In genomic region chr3:42490243-42490642, GRCh38 we compare ENCODE assay signal across 10 cellular contexts. TPM values are rescaled to one million over a fixed set of nuclear protein-coding genes. Genes with fewer than 3 reads are reported as not detected.
DNase-seq lines count a peak whose midpoint lies in the region; ATAC-seq and TF ChIP-seq lines count a peak whose summit lies in the region.
"Had no signal": no experiment of that assay in that cellular context is flagged by ENCODE, and none has a peak within 500 bp of the region (broad histone marks: within the 10 kb centered on the region; RNA-seq: fewer than 3 reads in every experiment).

No MANE protein-coding gene starts in this region.

- ATAC-seq in GM18519 (IDR thresholded peaks at IDR 0.05; ENCODE audit: low FRiP score, unreplicated experiment), result peak; percentile 77
- peak; percentile 92 for ATAC-seq in HCT116

- no peak overlapping the region for H4K8ac ChIP-seq in trophoblast cell (ENCODE audit: low read depth, low read length)

- H3K4ac ChIP-seq in trophoblast cell (ENCODE audit: low read depth, low read length), result no peak overlapping the region

- H3K9me2 ChIP-seq in HCT116 (ENCODE audit: insufficient read depth), result no peaks in the 10 kb centered on the region

- WGBS in trophoblast cell (ENCODE audit: extremely low coverage, insufficient coverage, insufficient read length), result no CpG with 5 or more reads among the region's 5 CpGs

- H3K27ac Mint-ChIP-seq in chondrocyte (ENCODE audit: unreplicated experiment), result peak overlapping the region; percentile 90
- H3K27ac Mint-ChIP-seq in T-helper 2 cell treated with Interferon-gamma antibody and Interleukin-4, amounts not matched to agents 5 μg/mL and 100 μg/mL, for 36 hours, result no peak overlapping the region
- H3K27ac Mint-ChIP-seq: stimulated activated naive CD8-positive, alpha-beta T cell treated with anti-CD3 and anti-CD28 coated beads, Interleukin-15, Interleukin-2, amounts not matched to agents 100 ng/mL and 50 ng/mL, for 24 hours had no signal

- no peak overlapping the region for H3K18ac ChIP-seq in trophoblast cell (ENCODE audit: low read length)

- peak overlapping the region; percentile 85 for H3K4me2 ChIP-seq in HCT116 (ENCODE audit: low read length)
- H3K4me2 ChIP-seq in trophoblast cell (ENCODE audit: low read length), result no peak overlapping the region

- H3K9me3 ChIP-seq in HCT116 (ENCODE audit: control insufficient read depth in 1 of 2, insufficient read depth in 1 of 2, low read depth in 1 of 2, low read length in 2 of 2) (0 out of 4 replicates have a peak, but pooled peaks cover 0 to 4% of the 10 kb centered on the region in 2 experiments), MG63 (no peaks in the 10 kb centered on the region), trophoblast cell (ENCODE audit: insufficient read depth, low read depth, low read length) (no peaks in the 10 kb centered on the region)
- H3K9me3 ChIP-seq: SJSA1 had no signal

- DNase-seq in HCT116 (ENCODE audit: low read depth, low spot score), result peak; percentile 59
- peak; percentile 72 for DNase-seq in MG63
- no peak for DNase-seq in chondrocyte (ENCODE audit: low spot score)
- DNase-seq in trophoblast cell, result peak; percentile 76 to 85
- DNase-seq in amniotic stem cell (lab: John Stamatoyannopoulos, UW), result no peak
- no peak for DNase-seq in T-helper 2 cell treated with Interferon-gamma antibody and Interleukin-4, amounts not matched to agents 5 μg/mL and 100 μg/mL, for 36 hours (ENCODE audit: low spot score)
- no peak for DNase-seq in retina

- H3K14ac ChIP-seq in trophoblast cell (ENCODE audit: low read length), result no peak overlapping the region

- H2AK5ac ChIP-seq in trophoblast cell (ENCODE audit: low read length), result no peak overlapping the region

- no peak overlapping the region for H2BK12ac ChIP-seq in trophoblast cell (ENCODE audit: low read length)

- H3K36me3 ChIP-seq in HCT116 (ENCODE audit: control insufficient read depth in 1 of 2, insufficient read depth in 2 of 2, low read length in 2 of 2) (no peaks in the 10 kb centered on the region), MG63 (no peaks in the 10 kb centered on the region), trophoblast cell (ENCODE audit: control insufficient read depth in 1 of 2, insufficient read depth in 2 of 2, low read length in 2 of 2) (no peaks in the 10 kb centered on the region)
- H3K36me3 ChIP-seq: SJSA1 had no signal

- H3K4me3 Mint-ChIP-seq in chondrocyte (ENCODE audit: unreplicated experiment), result no peak overlapping the region
- no peak overlapping the region for H3K4me3 Mint-ChIP-seq in T-helper 2 cell treated with Interferon-gamma antibody and Interleukin-4, amounts not matched to agents 5 μg/mL and 100 μg/mL, for 36 hours
- H3K4me3 Mint-ChIP-seq: stimulated activated naive CD8-positive, alpha-beta T cell treated with anti-CD3 and anti-CD28 coated beads, Interleukin-15, Interleukin-2, amounts not matched to agents 100 ng/mL and 50 ng/mL, for 24 hours had no signal

- CTCF ChIA-PET in HCT116 (lab: Charles Lee), result interaction anchor here (1.3 kb wide), 1 partner anchor 47 kb away, joined by 4 read pairs; no protein-coding TSS in a partner anchor

- no peak overlapping the region for H2BK120ac ChIP-seq in trophoblast cell (ENCODE audit: insufficient read depth, low read length, poor library complexity)

- H2BK5ac ChIP-seq in trophoblast cell (ENCODE audit: low read depth, low read length, poor library complexity), result no peak overlapping the region

- H3K79me2 ChIP-seq in HCT116 (ENCODE audit: insufficient read depth, low read length) (no peaks in the 10 kb centered on the region), trophoblast cell (ENCODE audit: control insufficient read depth, insufficient read depth, low read length, poor library complexity) (no peaks in the 10 kb centered on the region)

- peak overlapping the region; percentile 76 for H3K27ac ChIP-seq in HCT116 (ENCODE audit: low read depth, low read length)
- H3K27ac ChIP-seq in trophoblast cell (ENCODE audit: low read depth, low read length), result no peak overlapping the region
- H3K27ac ChIP-seq: SJSA1 had no signal

- TF ChIP-seq RAD21 in HCT116 (IDR thresholded peaks at IDR 0.05; ENCODE audit: low read depth), result peak; percentile 24

- POLR2A ChIA-PET in HCT116 (lab: Charles Lee), result interaction anchor here (1.1 to 2.1 kb wide), 3 partner anchors 11 to 14 kb away, joined by 3 to 13 read pairs (median 4); partner anchors contain the start of gene VIPR1

- no peaks in the 10 kb centered on the region for H3K36me3 Mint-ChIP-seq in chondrocyte (ENCODE audit: low read depth)
- no peaks in the 10 kb centered on the region for H3K36me3 Mint-ChIP-seq in T-helper 2 cell treated with Interferon-gamma antibody and Interleukin-4, amounts not matched to agents 5 μg/mL and 100 μg/mL, for 36 hours (ENCODE audit: low read depth)

- BruUV-seq in HCT116 (replicated peaks; lab: Mats Ljungman, UMichigan), result no TSS peak

- H3K9ac ChIP-seq in HCT116 (ENCODE audit: low read length), result peak overlapping the region; percentile 38
- H3K9ac ChIP-seq in trophoblast cell (ENCODE audit: low read length), result no peak overlapping the region

- H3K27me3 ChIP-seq in HCT116 (ENCODE audit: insufficient read depth, low read length), result no peaks in the 10 kb centered on the region
- H3K27me3 ChIP-seq in MG63, result no peaks in the 10 kb centered on the region
- H3K27me3 ChIP-seq in trophoblast cell (ENCODE audit: insufficient read depth, low read length), result no peaks in the 10 kb centered on the region
- H3K27me3 ChIP-seq: SJSA1 had no signal

- H4K20me1 ChIP-seq in HCT116 (ENCODE audit: insufficient read depth), result no peaks in the 10 kb centered on the region

- H4K12ac ChIP-seq in trophoblast cell (ENCODE audit: low read depth, low read length), result no peak overlapping the region

- RAD21 ChIA-PET in HCT116 (lab: Charles Lee; ENCODE audit: low non-redundant PET in 1 of 2, low total read pairs in 2 of 2, uncharacterized antibody in 2 of 2, unreplicated experiment in 2 of 2), result no interaction called here

- H2AFZ ChIP-seq in HCT116 (ENCODE audit: low read depth, low read length, poor library complexity, severe bottlenecking) (peak overlapping the region; percentile 75), trophoblast cell (ENCODE audit: insufficient read depth, low read length, poor library complexity) (no peak overlapping the region)

- TF ChIP-seq CTCF in HCT116 (IDR thresholded peaks at IDR 0.05 in 2 of 3, conservative IDR thresholded peaks at IDR 0.05 in 1 of 3; ENCODE audit: borderline replicate concordance in 1 of 3, insufficient read depth in 1 of 3, low read depth in 2 of 3, low read length in 2 of 3) (no peak), chondrocyte (IDR thresholded peaks at IDR 0.05) (no peak)

- H3K23ac ChIP-seq in trophoblast cell (ENCODE audit: low read length), result no peak overlapping the region

- intact Hi-C loops in HCT116 (cut with micrococcal nuclease), result no loop called here

- H4K91ac ChIP-seq in trophoblast cell (ENCODE audit: low read depth, low read length), result no peak overlapping the region

- H3K27me3 Mint-ChIP-seq in chondrocyte (ENCODE audit: low read depth), result no peaks in the 10 kb centered on the region
- peaks cover 14% of the 10 kb centered on the region for H3K27me3 Mint-ChIP-seq in T-helper 2 cell treated with Interferon-gamma antibody and Interleukin-4, amounts not matched to agents 5 μg/mL and 100 μg/mL, for 36 hours (ENCODE audit: low read depth)
- H3K27me3 Mint-ChIP-seq: stimulated activated naive CD8-positive, alpha-beta T cell treated with anti-CD3 and anti-CD28 coated beads, Interleukin-15, Interleukin-2, amounts not matched to agents 100 ng/mL and 50 ng/mL, for 24 hours had no signal

- peak overlapping the region in 1 of 2 experiments; percentile 45; a peak in 2 of 4 replicates for H3K4me3 ChIP-seq in HCT116 (replicated peaks in 1 of 2; ENCODE audit: low read depth in 1 of 2, low read length in 2 of 2)
- no peak overlapping the region for H3K4me3 ChIP-seq in MG63
- H3K4me3 ChIP-seq in trophoblast cell (ENCODE audit: low read depth, low read length), result no peak overlapping the region
- H3K4me3 ChIP-seq: SJSA1 had no signal

- no peak for TF ChIP-seq POLR2A in HCT116 (IDR thresholded peaks at IDR 0.05; ENCODE audit: borderline replicate concordance, extremely low read depth, insufficient read depth, insufficient read length)

- H3K79me1 ChIP-seq in trophoblast cell (ENCODE audit: low read length), result no peaks in the 10 kb centered on the region

- H3K4me1 Mint-ChIP-seq in chondrocyte (ENCODE audit: low read depth), result peaks cover 28% of the 10 kb centered on the region
- no peaks in the 10 kb centered on the region for H3K4me1 Mint-ChIP-seq in T-helper 2 cell treated with Interferon-gamma antibody and Interleukin-4, amounts not matched to agents 5 μg/mL and 100 μg/mL, for 36 hours (ENCODE audit: low read depth)

- peaks cover 24 to 54% of the 10 kb centered on the region in 2 experiments for H3K4me1 ChIP-seq in HCT116 (ENCODE audit: control insufficient read depth in 1 of 2, insufficient read depth in 2 of 2, low read length in 2 of 2)
- peaks cover 10% of the 10 kb centered on the region in 2 experiments for H3K4me1 ChIP-seq in trophoblast cell (ENCODE audit: control insufficient read depth in 1 of 2, insufficient read depth in 2 of 2, low read length in 2 of 2)
- H3K4me1 ChIP-seq: SJSA1 had no signal

- H3K9me3 Mint-ChIP-seq in chondrocyte (ENCODE audit: low read depth), result no peaks in the 10 kb centered on the region
- H3K9me3 Mint-ChIP-seq in T-helper 2 cell treated with Interferon-gamma antibody and Interleukin-4, amounts not matched to agents 5 μg/mL and 100 μg/mL, for 36 hours, result no peaks in the 10 kb centered on the region
- H3K9me3 Mint-ChIP-seq: stimulated activated naive CD8-positive, alpha-beta T cell treated with anti-CD3 and anti-CD28 coated beads, Interleukin-15, Interleukin-2, amounts not matched to agents 100 ng/mL and 50 ng/mL, for 24 hours had no signal

TF ChIP-seq in HCT116, 20 proteins besides CTCF, POLR2A, EP300 and RAD21 (continues in another document):
- TF ChIP-seq TCF7L2 (IDR thresholded peaks at IDR 0.05; ENCODE audit: borderline replicate concordance, extremely low read depth, insufficient read depth, insufficient read length) (no peak), ZNF274 (IDR thresholded peaks at IDR 0.05; ENCODE audit: low read depth, low read length) (no peak), SIN3A (IDR thresholded peaks at IDR 0.05; ENCODE audit: low read depth) (no peak), MAX (IDR thresholded peaks at IDR 0.05) (peak; percentile 68), POLR2AphosphoS5 (IDR thresholded peaks at IDR 0.05; ENCODE audit: low read depth, low read length) (peak; percentile 65), JUND (IDR thresholded peaks at IDR 0.05) (peak; percentile 78), ZFX (IDR thresholded peaks at IDR 0.05) (peak; percentile 31; the same call in 1 of the 2 replicates), FOSL1 (IDR thresholded peaks at IDR 0.05; ENCODE audit: low read depth) (peak; percentile 59; the same call in 1 of the 2 replicates)

RNA-seq across cellular contexts. Expression of gene VIPR1, which starts 12.2 kb away (rescaled TPM):
- total RNA-seq in HCT116 (2021; ENCODE audit: unreplicated experiment), result 9.6 TPM
- 4.5 and 5.6 TPM in 2 replicates for polyA plus RNA-seq in HCT116 (2012)
- not detected in 2 replicates for total RNA-seq in MG63 (2014; rRNA removed; shearing (Covaris generic); ENCODE audit: low replicate concordance)
- total RNA-seq in chondrocyte, result 5.8 to 17.0 TPM (median 6.1 TPM) in 3 replicates
- 8.1 and 8.8 TPM in 2 replicates for polyA plus RNA-seq in trophoblast cell (2013)
- total RNA-seq: SJSA1 had no signal

Comparison
In these comparisons a context has a peak if more than half of its experiments do, and no peak if none do; other contexts are left out.
1. DNase-seq: peak in HCT116 (single experiment), MG63 (single experiment) and trophoblast cell (2 of 2); none in chondrocyte (single experiment), amniotic stem cell (single experiment), T-helper 2 cell treated with Interferon-gamma antibody and Interleukin-4, amounts not matched to agents 5 μg/mL and 100 μg/mL, for 36 hours (single experiment) and retina (single experiment).